Comparison of ENCODE assay signal across 18 cellular contexts in genomic region chr1:63789856-63790605, GRCh38.
"Had no signal": no experiment of that assay in that cellular context is flagged by ENCODE, and none has a peak within 500 bp of the region (broad histone marks: within the 10 kb centered on the region; RNA-seq: fewer than 3 reads in every experiment).

No MANE protein-coding gene starts in this region.

- H3K9me3 ChIP-seq: colonic mucosa, esophagus squamous epithelium, lower lobe of right lung, ovary had no signal

- H3K4me3 ChIP-seq: colonic mucosa, esophagus squamous epithelium, lower lobe of right lung, ovary had no signal

- ATAC-seq: activated naive CD4-positive, alpha-beta T cell treated with anti-CD3 and anti-CD28 coated beads, Interleukin-2, amount 50 U/mL, for 72 hours; activated T-cell treated with anti-CD3 and anti-CD28 coated beads, Interleukin-2, amount 50 U/mL, for 4 hours; left cardiac atrium; lower lobe of right lung; stimulated activated effector memory CD8-positive, alpha-beta T cell treated with anti-CD3 and anti-CD28 coated beads, Interleukin-12 subunit alpha, Interleukin-12 subunit beta, amount 100 ng/mL, for 72 hours had no signal

- H3K36me3 ChIP-seq: colonic mucosa, esophagus squamous epithelium, lower lobe of right lung, ovary had no signal

- H3K9me3 Mint-ChIP-seq: activated CD4-positive, alpha-beta memory T cell treated with anti-CD3 and anti-CD28 coated beads for 36 hours; activated naive CD4-positive, alpha-beta T cell treated with anti-CD3 and anti-CD28 coated beads, Interleukin-2, amount 50 U/mL, for 72 hours; activated T-cell treated with anti-CD3 and anti-CD28 coated beads, Interleukin-2, amount 50 U/mL, for 4 hours; stimulated activated effector memory CD8-positive, alpha-beta T cell treated with anti-CD3 and anti-CD28 coated beads, Interleukin-12 subunit alpha, Interleukin-12 subunit beta, amount 100 ng/mL, for 72 hours; T-cell had no signal

- H3K27me3 ChIP-seq: colonic mucosa, esophagus squamous epithelium, ovary had no signal

- H3K27ac Mint-ChIP-seq: activated CD4-positive, alpha-beta memory T cell treated with anti-CD3 and anti-CD28 coated beads for 36 hours; activated naive CD4-positive, alpha-beta T cell treated with anti-CD3 and anti-CD28 coated beads, Interleukin-2, amount 50 U/mL, for 72 hours; stimulated activated effector memory CD8-positive, alpha-beta T cell treated with anti-CD3 and anti-CD28 coated beads, Interleukin-12 subunit alpha, Interleukin-12 subunit beta, amount 100 ng/mL, for 72 hours; T-cell had no signal

- H3K4me3 Mint-ChIP-seq: activated CD4-positive, alpha-beta memory T cell treated with anti-CD3 and anti-CD28 coated beads for 36 hours; activated T-cell treated with anti-CD3 and anti-CD28 coated beads, Interleukin-2, amount 50 U/mL, for 4 hours; stimulated activated effector memory CD8-positive, alpha-beta T cell treated with anti-CD3 and anti-CD28 coated beads, Interleukin-12 subunit alpha, Interleukin-12 subunit beta, amount 100 ng/mL, for 72 hours; T-cell had no signal

- DNase-seq: activated CD4-positive, alpha-beta memory T cell treated with anti-CD3 and anti-CD28 coated beads for 36 hours; activated CD4-positive, CD25-positive, alpha-beta regulatory T cell treated with anti-CD3 and anti-CD28 coated beads, Interleukin-2, amount 50 U/mL, for 72 hours; activated effector memory CD4-positive, alpha-beta T cell treated with anti-CD3 and anti-CD28 coated beads, Interleukin-2, amount 50 U/mL, for 16 hours; activated T-cell treated with anti-CD3 and anti-CD28 coated beads, Interleukin-2, amount 50 U/mL, for 4 hours; caudate nucleus; colonic mucosa; effector CD4-positive, alpha-beta T cell; esophagus squamous epithelium; left cardiac atrium; lower lobe of right lung; midbrain; ovary; stimulated activated CD4-positive, alpha-beta T cell treated with anti-CD3 and anti-CD28 coated beads, Interleukin-12 subunit alpha, Interleukin-12 subunit beta, amount 100 ng/mL, for 4 hours; stimulated activated CD4-positive, alpha-beta T cell treated with anti-CD3 and anti-CD28 coated beads, Interleukin-2, amount 100 ng/mL, for 24 hours; T-cell; T1000 had no signal

- H3K27ac ChIP-seq: colonic mucosa, esophagus squamous epithelium, lower lobe of right lung, ovary had no signal

- H3K4me1 Mint-ChIP-seq: stimulated activated effector memory CD8-positive, alpha-beta T cell treated with anti-CD3 and anti-CD28 coated beads, Interleukin-12 subunit alpha, Interleukin-12 subunit beta, amount 100 ng/mL, for 72 hours had no signal

- H3K4me1 ChIP-seq: colonic mucosa had no signal

- H3K36me3 Mint-ChIP-seq: activated CD4-positive, alpha-beta memory T cell treated with anti-CD3 and anti-CD28 coated beads for 36 hours; activated naive CD4-positive, alpha-beta T cell treated with anti-CD3 and anti-CD28 coated beads, Interleukin-2, amount 50 U/mL, for 72 hours; stimulated activated effector memory CD8-positive, alpha-beta T cell treated with anti-CD3 and anti-CD28 coated beads, Interleukin-12 subunit alpha, Interleukin-12 subunit beta, amount 100 ng/mL, for 72 hours; T-cell had no signal

- H3K27me3 Mint-ChIP-seq: activated CD4-positive, alpha-beta memory T cell treated with anti-CD3 and anti-CD28 coated beads for 36 hours had no signal
